In genomic region chr3:50862221-50862620, GRCh38 we compare ENCODE assay signal across 17 cellular contexts.
DNase-seq lines count a peak whose midpoint lies in the region; ATAC-seq and TF ChIP-seq lines count a peak whose summit lies in the region.
"Had no signal": no experiment of that assay in that cellular context is flagged by ENCODE, and none has a peak within 500 bp of the region (broad histone marks: within the 10 kb centered on the region; RNA-seq: fewer than 3 reads in every experiment).

No MANE protein-coding gene starts in this region.

- H3K9me2 ChIP-seq in HCT116 (ENCODE audit: insufficient read depth), result no peaks in the 10 kb centered on the region

- H3K9me3 ChIP-seq in HCT116 (ENCODE audit: control insufficient read depth in 1 of 2, insufficient read depth in 1 of 2, low read depth in 1 of 2, low read length in 2 of 2), result no peaks in the 10 kb centered on the region

- in situ Hi-C loops in G401 (cut with HindIII; ENCODE audit: low sequenced_read_pairs), result no loop called here

- no peak overlapping the region for H3K27ac Mint-ChIP-seq in activated T-cell treated with anti-CD3 and anti-CD28 coated beads, Interleukin-2, amount 50 U/mL, for 72 hours
- no peak overlapping the region for H3K27ac Mint-ChIP-seq in CD14-positive monocyte
- H3K27ac Mint-ChIP-seq: activated CD4-positive, alpha-beta memory T cell treated with anti-CD3 and anti-CD28 coated beads, Interleukin-2, amount 10 ng/mL, durations not matched to agents 7 days and 5 days; activated naive CD4-positive, alpha-beta T cell treated with anti-CD3 and anti-CD28 coated beads, Interleukin-2, amount 50 U/mL, for 72 hours; natural killer cell; T-helper 1 cell treated with Interleukin-12 subunit alpha and Interleukin-12 subunit beta and Interleukin-4 antibody, amounts not matched to agents 30 μg/mL and 1 μg/mL, for 36 hours had no signal

- H3K4me3 ChIP-seq in HCT116 (replicated peaks in 1 of 2; ENCODE audit: low read depth in 1 of 2, low read length in 2 of 2), result no peak overlapping the region
- H3K4me3 ChIP-seq: hepatocyte had no signal

- TF ChIP-seq CTCF in HCT116 (IDR thresholded peaks at IDR 0.05 in 2 of 3, conservative IDR thresholded peaks at IDR 0.05 in 1 of 3; ENCODE audit: borderline replicate concordance in 1 of 3, insufficient read depth in 1 of 3, low read depth in 2 of 3, low read length in 2 of 3) (no peak), CD14-positive monocyte (IDR thresholded peaks at IDR 0.05) (no peak)

- H3K27ac ChIP-seq in HCT116 (ENCODE audit: low read depth, low read length), result no peak overlapping the region
- H3K27ac ChIP-seq: hepatocyte had no signal

- H2AFZ ChIP-seq in HCT116 (ENCODE audit: low read depth, low read length, poor library complexity, severe bottlenecking), result no peak overlapping the region
- H2AFZ ChIP-seq: hepatocyte had no signal

- RAD21 ChIA-PET in HCT116 (lab: Charles Lee; ENCODE audit: low non-redundant PET in 1 of 2, low total read pairs in 2 of 2, uncharacterized antibody in 2 of 2, unreplicated experiment in 2 of 2), result no interaction called here

- POLR2A ChIA-PET in HCT116 (lab: Charles Lee), result no interaction called here

- DNase-seq in G401 (ENCODE audit: low spot score) (peak; percentile 24), HCT116 (ENCODE audit: low read depth, low spot score) (no peak), NCI-H510A treated with DMSO at 0.1 percent for 48 hours (lab: John Stamatoyannopoulos, UW) (peak; percentile 53), iPS DF 19.7 (ENCODE audit: low read depth, low spot score) (peak; percentile 47), C1 segment of cervical spinal cord (lab: John Stamatoyannopoulos, UW) (no peak), CD14-positive monocyte (ENCODE audit: low spot score) (no peak)
- no peak for DNase-seq in activated T-cell treated with anti-CD3 and anti-CD28 coated beads, Interleukin-2, amount 50 U/mL, for 72 hours
- DNase-seq: activated CD4-positive, alpha-beta memory T cell treated with anti-CD3 and anti-CD28 coated beads, Interleukin-2, amount 10 ng/mL, durations not matched to agents 7 days and 5 days; activated T-cell treated with anti-CD3 and anti-CD28 coated beads, Interleukin-2, amount 50 U/mL, for 4 hours; Calu3; mesenchymal stem cell; natural killer cell; NCI-H1417 treated with DMSO at 0.1 percent for 48 hours; NCI-H226 had no signal

- TF ChIP-seq RAD21 in HCT116 (IDR thresholded peaks at IDR 0.05; ENCODE audit: low read depth), result peak; percentile 31; the same call in 1 of the 2 replicates

- H4K20me1 ChIP-seq in HCT116 (ENCODE audit: insufficient read depth), result no peaks in the 10 kb centered on the region

- H3K27me3 ChIP-seq in HCT116 (ENCODE audit: insufficient read depth, low read length), result no peaks in the 10 kb centered on the region
- H3K27me3 ChIP-seq: hepatocyte had no signal

- no peaks in the 10 kb centered on the region for H3K36me3 ChIP-seq in HCT116 (ENCODE audit: control insufficient read depth in 1 of 2, insufficient read depth in 2 of 2, low read length in 2 of 2)

- H3K4me1 Mint-ChIP-seq in activated T-cell treated with anti-CD3 and anti-CD28 coated beads, Interleukin-2, amount 50 U/mL, for 72 hours (ENCODE audit: low read depth), result no peaks in the 10 kb centered on the region
- H3K4me1 Mint-ChIP-seq in CD14-positive monocyte, result no peaks in the 10 kb centered on the region
- H3K4me1 Mint-ChIP-seq: activated CD4-positive, alpha-beta memory T cell treated with anti-CD3 and anti-CD28 coated beads, Interleukin-2, amount 10 ng/mL, durations not matched to agents 7 days and 5 days; natural killer cell had no signal

- no peak overlapping the region for H3K4me2 ChIP-seq in HCT116 (ENCODE audit: low read length)
- H3K4me2 ChIP-seq: hepatocyte had no signal

- intact Hi-C loops in HCT116 (cut with micrococcal nuclease), result no loop called here
- intact Hi-C loops in CD14-positive monocyte (cut with micrococcal nuclease), result no loop called here

- H3K27me3 Mint-ChIP-seq in activated T-cell treated with anti-CD3 and anti-CD28 coated beads, Interleukin-2, amount 50 U/mL, for 72 hours (ENCODE audit: low read depth), result peaks cover 10% of the 10 kb centered on the region
- peaks cover 1 to 9% (median 2%) of the 10 kb centered on the region in 3 donors for H3K27me3 Mint-ChIP-seq in CD14-positive monocyte (ENCODE audit: low read depth in 3 of 3)

- no peaks in the 10 kb centered on the region for H3K36me3 Mint-ChIP-seq in activated T-cell treated with anti-CD3 and anti-CD28 coated beads, Interleukin-2, amount 50 U/mL, for 72 hours (ENCODE audit: insufficient read depth in 2 of 2)
- no peaks in the 10 kb centered on the region for H3K36me3 Mint-ChIP-seq in CD14-positive monocyte
- H3K36me3 Mint-ChIP-seq: natural killer cell had no signal

- no TSS peak for BruUV-seq in HCT116 (replicated peaks; lab: Mats Ljungman, UMichigan)

- H3K9me3 Mint-ChIP-seq in activated T-cell treated with anti-CD3 and anti-CD28 coated beads, Interleukin-2, amount 50 U/mL, for 72 hours, result peaks cover 0 to 6% of the 10 kb centered on the region in 2 donors
- H3K9me3 Mint-ChIP-seq in CD14-positive monocyte, result peaks cover 0 to 13% (median 7%) of the 10 kb centered on the region in 7 donors
- H3K9me3 Mint-ChIP-seq: natural killer cell had no signal

- H3K4me3 Mint-ChIP-seq in activated T-cell treated with anti-CD3 and anti-CD28 coated beads, Interleukin-2, amount 50 U/mL, for 72 hours, result no peak overlapping the region
- H3K4me3 Mint-ChIP-seq in CD14-positive monocyte, result no peak overlapping the region
- H3K4me3 Mint-ChIP-seq: activated CD4-positive, alpha-beta memory T cell treated with anti-CD3 and anti-CD28 coated beads, Interleukin-2, amount 10 ng/mL, durations not matched to agents 7 days and 5 days; activated T-cell treated with anti-CD3 and anti-CD28 coated beads, Interleukin-2, amount 50 U/mL, for 4 hours; natural killer cell; T-helper 1 cell treated with Interleukin-12 subunit alpha and Interleukin-12 subunit beta and Interleukin-4 antibody, amounts not matched to agents 30 μg/mL and 1 μg/mL, for 36 hours had no signal

- H3K79me2 ChIP-seq in HCT116 (ENCODE audit: insufficient read depth, low read length), result no peaks in the 10 kb centered on the region
- H3K79me2 ChIP-seq: hepatocyte had no signal

- ATAC-seq in HCT116, result peak; percentile 58; the same call in 1 of the 2 replicates
- ATAC-seq in activated T-cell treated with anti-CD3 and anti-CD28 coated beads, Interleukin-2, amount 50 U/mL, for 72 hours (replicated peaks in 1 of 2), result no peak
- ATAC-seq: activated naive CD4-positive, alpha-beta T cell treated with anti-CD3 and anti-CD28 coated beads, Interleukin-2, amount 50 U/mL, for 72 hours; activated T-cell treated with anti-CD3 and anti-CD28 coated beads, Interleukin-2, amount 50 U/mL, for 4 hours; natural killer cell had no signal

- no peak overlapping the region for H3K9ac ChIP-seq in HCT116 (ENCODE audit: low read length)

- CTCF ChIA-PET in HCT116 (lab: Charles Lee), result interaction anchor here (0.8 kb wide), 1 partner anchor 510 kb away, joined by 3 read pairs; no protein-coding TSS in a partner anchor

- no peaks in the 10 kb centered on the region for H3K4me1 ChIP-seq in HCT116 (ENCODE audit: control insufficient read depth in 1 of 2, insufficient read depth in 2 of 2, low read length in 2 of 2)

- no peak for TF ChIP-seq POLR2A in HCT116 (IDR thresholded peaks at IDR 0.05; ENCODE audit: borderline replicate concordance, extremely low read depth, insufficient read depth, insufficient read length)

TF ChIP-seq in HCT116, 20 proteins besides CTCF, POLR2A, EP300 and RAD21 (continues in another document):
- TF ChIP-seq, protein P1, sequence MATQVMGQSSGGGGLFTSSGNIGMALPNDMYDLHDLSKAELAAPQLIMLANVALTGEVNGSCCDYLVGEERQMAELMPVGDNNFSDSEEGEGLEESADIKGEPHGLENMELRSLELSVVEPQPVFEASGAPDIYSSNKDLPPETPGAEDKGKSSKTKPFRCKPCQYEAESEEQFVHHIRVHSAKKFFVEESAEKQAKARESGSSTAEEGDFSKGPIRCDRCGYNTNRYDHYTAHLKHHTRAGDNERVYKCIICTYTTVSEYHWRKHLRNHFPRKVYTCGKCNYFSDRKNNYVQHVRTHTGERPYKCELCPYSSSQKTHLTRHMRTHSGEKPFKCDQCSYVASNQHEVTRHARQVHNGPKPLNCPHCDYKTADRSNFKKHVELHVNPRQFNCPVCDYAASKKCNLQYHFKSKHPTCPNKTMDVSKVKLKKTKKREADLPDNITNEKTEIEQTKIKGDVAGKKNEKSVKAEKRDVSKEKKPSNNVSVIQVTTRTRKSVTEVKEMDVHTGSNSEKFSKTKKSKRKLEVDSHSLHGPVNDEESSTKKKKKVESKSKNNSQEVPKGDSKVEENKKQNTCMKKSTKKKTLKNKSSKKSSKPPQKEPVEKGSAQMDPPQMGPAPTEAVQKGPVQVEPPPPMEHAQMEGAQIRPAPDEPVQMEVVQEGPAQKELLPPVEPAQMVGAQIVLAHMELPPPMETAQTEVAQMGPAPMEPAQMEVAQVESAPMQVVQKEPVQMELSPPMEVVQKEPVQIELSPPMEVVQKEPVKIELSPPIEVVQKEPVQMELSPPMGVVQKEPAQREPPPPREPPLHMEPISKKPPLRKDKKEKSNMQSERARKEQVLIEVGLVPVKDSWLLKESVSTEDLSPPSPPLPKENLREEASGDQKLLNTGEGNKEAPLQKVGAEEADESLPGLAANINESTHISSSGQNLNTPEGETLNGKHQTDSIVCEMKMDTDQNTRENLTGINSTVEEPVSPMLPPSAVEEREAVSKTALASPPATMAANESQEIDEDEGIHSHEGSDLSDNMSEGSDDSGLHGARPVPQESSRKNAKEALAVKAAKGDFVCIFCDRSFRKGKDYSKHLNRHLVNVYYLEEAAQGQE (IDR thresholded peaks at IDR 0.05; ENCODE audit: low read depth), result no peak
- TF ChIP-seq JUND (IDR thresholded peaks at IDR 0.05) (no peak), TCF7L2 (IDR thresholded peaks at IDR 0.05; ENCODE audit: borderline replicate concordance, extremely low read depth, insufficient read depth, insufficient read length) (no peak), SIN3A (IDR thresholded peaks at IDR 0.05; ENCODE audit: low read depth) (no peak), CBX3 (IDR thresholded peaks at IDR 0.05; ENCODE audit: low read depth) (no peak)
- TF ChIP-seq, protein P2, sequence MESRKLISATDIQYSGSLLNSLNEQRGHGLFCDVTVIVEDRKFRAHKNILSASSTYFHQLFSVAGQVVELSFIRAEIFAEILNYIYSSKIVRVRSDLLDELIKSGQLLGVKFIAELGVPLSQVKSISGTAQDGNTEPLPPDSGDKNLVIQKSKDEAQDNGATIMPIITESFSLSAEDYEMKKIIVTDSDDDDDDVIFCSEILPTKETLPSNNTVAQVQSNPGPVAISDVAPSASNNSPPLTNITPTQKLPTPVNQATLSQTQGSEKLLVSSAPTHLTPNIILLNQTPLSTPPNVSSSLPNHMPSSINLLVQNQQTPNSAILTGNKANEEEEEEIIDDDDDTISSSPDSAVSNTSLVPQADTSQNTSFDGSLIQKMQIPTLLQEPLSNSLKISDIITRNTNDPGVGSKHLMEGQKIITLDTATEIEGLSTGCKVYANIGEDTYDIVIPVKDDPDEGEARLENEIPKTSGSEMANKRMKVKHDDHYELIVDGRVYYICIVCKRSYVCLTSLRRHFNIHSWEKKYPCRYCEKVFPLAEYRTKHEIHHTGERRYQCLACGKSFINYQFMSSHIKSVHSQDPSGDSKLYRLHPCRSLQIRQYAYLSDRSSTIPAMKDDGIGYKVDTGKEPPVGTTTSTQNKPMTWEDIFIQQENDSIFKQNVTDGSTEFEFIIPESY (IDR thresholded peaks at IDR 0.05; ENCODE audit: extremely low read depth, insufficient replicate concordance, low read length), result no peak

Comparison
In these comparisons a context has a peak if more than half of its experiments do, and no peak if none do; other contexts are left out.
1. DNase-seq: peak in G401 (single experiment), NCI-H510A treated with DMSO at 0.1 percent for 48 hours (single experiment) and iPS DF 19.7 (single experiment); none in HCT116 (single experiment), C1 segment of cervical spinal cord (0 of 14), activated T-cell treated with anti-CD3 and anti-CD28 coated beads, Interleukin-2, amount 50 U/mL, for 72 hours (0 of 2) and CD14-positive monocyte (single experiment).